ENCODE assay signal across 9 cellular contexts in the genomic region with DNA sequence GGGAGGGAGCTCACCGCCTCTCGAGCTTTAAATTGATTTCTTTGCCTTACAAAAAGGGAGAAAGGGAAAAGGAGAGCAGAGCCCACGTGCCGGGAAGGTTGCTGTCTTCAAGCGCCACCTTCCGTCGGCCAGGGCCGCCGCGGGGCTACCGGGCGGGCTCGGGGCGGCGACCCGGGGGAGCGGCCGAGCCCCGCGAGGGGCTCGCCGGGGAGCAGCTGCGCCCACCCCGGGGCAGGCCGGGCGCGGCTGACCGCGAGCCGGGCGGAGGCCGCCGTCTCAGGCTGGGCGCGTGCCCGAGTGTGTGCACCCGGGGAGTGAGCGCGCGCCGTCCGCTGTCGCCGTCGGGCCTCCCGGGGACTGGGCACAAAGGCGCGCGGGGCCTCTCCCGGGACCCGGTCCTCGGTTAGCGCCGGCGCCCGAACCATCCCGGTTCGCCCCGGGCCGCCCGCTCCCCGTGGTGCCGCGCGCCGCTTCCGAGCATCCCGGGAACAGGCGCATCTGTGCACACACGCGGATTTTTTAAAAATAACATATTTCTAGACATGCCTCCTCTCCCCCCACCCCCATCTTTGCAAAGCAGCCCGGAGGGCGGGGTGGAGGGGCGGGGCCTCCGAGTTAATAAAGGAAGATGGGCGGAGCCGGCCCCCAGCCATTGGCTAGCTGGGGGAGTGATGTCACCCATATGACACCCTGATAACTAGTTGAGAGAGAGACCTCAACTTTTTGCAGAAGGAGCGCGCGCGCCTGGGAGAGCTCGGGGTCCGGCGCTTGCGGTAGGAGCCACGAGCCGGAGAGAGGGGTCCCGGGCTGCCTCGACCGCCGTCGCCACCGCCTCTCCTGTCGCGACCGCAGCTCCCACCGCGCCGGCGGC. TPM values are rescaled to one million over a fixed set of nuclear protein-coding genes. Genes with fewer than 3 reads are reported as not detected.
DNase-seq lines count a peak whose midpoint lies in the region; ATAC-seq and TF ChIP-seq lines count a peak whose summit lies in the region.
"Had no signal": no experiment of that assay in that cellular context is flagged by ENCODE, and none has a peak within 500 bp of the region (broad histone marks: within the 10 kb centered on the region; RNA-seq: fewer than 3 reads in every experiment).

A gene (plus strand): TSS at position 726 of the 871 bp plus-strand sequence. CDS start 338 bp downstream, outside the sequence.

- no peak for DNase-seq in activated CD4-positive, alpha-beta T cell treated with anti-CD3 and anti-CD28 coated beads, Interleukin-2, amount 10 ng/mL, durations not matched to agents 7 days and 5 days
- no peak for DNase-seq in activated CD4-positive, alpha-beta T cell treated with anti-CD3 and anti-CD28 coated beads for 1 hour
- DNase-seq in right cardiac atrium (peak in 2 of 3 donors; percentile 69 to 82), KG1 (lab: John Stamatoyannopoulos, UW) (no peak), NOMO-1 treated with dmso at 0.1 percent for 144 hours (lab: John Stamatoyannopoulos, UW; ENCODE audit: unreplicated experiment) (no peak), NK-92 (lab: John Stamatoyannopoulos, UW; ENCODE audit: unreplicated experiment) (no peak)

- WGBS in right cardiac atrium: 1% methylated on average over 100 of the region's 100 CpGs

- H3K4me3 Mint-ChIP-seq in activated CD4-positive, alpha-beta T cell treated with anti-CD3 and anti-CD28 coated beads, Interleukin-2, amount 10 ng/mL, durations not matched to agents 7 days and 5 days: peak within 1 kb of the TSS; percentile 22

- peaks cover 47% of the 10 kb centered on the region for H3K27me3 Mint-ChIP-seq in activated CD4-positive, alpha-beta T cell treated with anti-CD3 and anti-CD28 coated beads, Interleukin-2, amount 10 ng/mL, durations not matched to agents 7 days and 5 days

- H3K36me3 Mint-ChIP-seq in activated CD4-positive, alpha-beta T cell treated with anti-CD3 and anti-CD28 coated beads, Interleukin-2, amount 10 ng/mL, durations not matched to agents 7 days and 5 days (ENCODE audit: low read depth): peaks cover 8% of the 10 kb centered on the region

- CTCF ChIA-PET in activated CD4-positive, alpha-beta T cell treated with anti-CD3 and anti-CD28 coated beads, Interleukin-2, amount 10 ng/mL, durations not matched to agents 7 days and 5 days (lab: Charles Lee): no interaction called here

- no peaks in the 10 kb centered on the region for H3K27me3 ChIP-seq in right cardiac atrium (ENCODE audit: control insufficient read depth, insufficient read depth)

- POLR2A ChIA-PET in activated CD4-positive, alpha-beta T cell treated with anti-CD3 and anti-CD28 coated beads, Interleukin-2, amount 10 ng/mL, durations not matched to agents 7 days and 5 days (lab: Charles Lee): no interaction called here

- H3K4me1 Mint-ChIP-seq in activated CD4-positive, alpha-beta T cell treated with anti-CD3 and anti-CD28 coated beads, Interleukin-2, amount 10 ng/mL, durations not matched to agents 7 days and 5 days: peaks cover 9% of the 10 kb centered on the region

- peak within 1 kb of the TSS; percentile 41 for H3K27ac Mint-ChIP-seq in activated CD4-positive, alpha-beta T cell treated with anti-CD3 and anti-CD28 coated beads, Interleukin-2, amount 10 ng/mL, durations not matched to agents 7 days and 5 days

- peak within 1 kb of the TSS; percentile 62 for H3K4me3 ChIP-seq in WI38 (ENCODE audit: low read depth, low read length)
- H3K4me3 ChIP-seq in right cardiac atrium (ENCODE audit: low read length): peak within 1 kb of the TSS; percentile 33
- peak within 1 kb of the TSS in 4 of 7 experiments; percentile 2 to 44 (median 25) for H3K4me3 ChIP-seq in skin epidermis

- H3K4me1 ChIP-seq in right cardiac atrium (ENCODE audit: control insufficient read depth, insufficient read depth, low read length): no peaks in the 10 kb centered on the region

- ATAC-seq in right cardiac atrium: peak; percentile 58 to 70

- H3K9me3 ChIP-seq in right cardiac atrium (ENCODE audit: control insufficient read depth, low read length): no peaks in the 10 kb centered on the region
- H3K9me3 ChIP-seq: neutrophil had no signal

- peak within 1 kb of the TSS; percentile 39 for H3K27ac ChIP-seq in right cardiac atrium (ENCODE audit: low read length)
- peak within 1 kb of the TSS in 1 of 21 experiments; percentile 70 for H3K27ac ChIP-seq in skin epidermis
- H3K27ac ChIP-seq: neutrophil had no signal

- H3K9me3 Mint-ChIP-seq in activated CD4-positive, alpha-beta T cell treated with anti-CD3 and anti-CD28 coated beads, Interleukin-2, amount 10 ng/mL, durations not matched to agents 7 days and 5 days: peaks cover 3% of the 10 kb centered on the region

- TF ChIP-seq CTCF in WI38 (IDR thresholded peaks at IDR 0.05; ENCODE audit: low read depth, low read length): no peak

- intact Hi-C loops in right cardiac atrium (cut with DNase I): no loop called here

RNA-seq across cellular contexts. Expression of the gene that starts here (rescaled TPM):
- not detected for total RNA-seq in activated CD4-positive, alpha-beta T cell treated with anti-CD3 and anti-CD28 coated beads, Interleukin-2, amount 10 ng/mL, durations not matched to agents 7 days and 5 days
- 1 to 10 TPM in 1 of 4 donors, under 1 TPM in 3; 0.22 to 1.1 (median 0.60) TPM for total RNA-seq in right cardiac atrium
- 0.93 TPM for polyA plus RNA-seq in right cardiac atrium

Comparison
In these comparisons a context has a peak if more than half of its experiments do, and no peak if none do; other contexts are left out.
1. DNase-seq: peak in right cardiac atrium (2 of 3); none in activated CD4-positive, alpha-beta T cell treated with anti-CD3 and anti-CD28 coated beads, Interleukin-2, amount 10 ng/mL, durations not matched to agents 7 days and 5 days (single experiment), activated CD4-positive, alpha-beta T cell treated with anti-CD3 and anti-CD28 coated beads for 1 hour (single experiment), KG1 (single experiment), NOMO-1 treated with dmso at 0.1 percent for 144 hours (single experiment) and NK-92 (single experiment).
2. Peak in every context shown above with its lines, with median percentiles within 50 percentile points of each other: H3K4me3 ChIP-seq.